ENCODE assay signal across 10 cellular contexts in the genomic region with DNA sequence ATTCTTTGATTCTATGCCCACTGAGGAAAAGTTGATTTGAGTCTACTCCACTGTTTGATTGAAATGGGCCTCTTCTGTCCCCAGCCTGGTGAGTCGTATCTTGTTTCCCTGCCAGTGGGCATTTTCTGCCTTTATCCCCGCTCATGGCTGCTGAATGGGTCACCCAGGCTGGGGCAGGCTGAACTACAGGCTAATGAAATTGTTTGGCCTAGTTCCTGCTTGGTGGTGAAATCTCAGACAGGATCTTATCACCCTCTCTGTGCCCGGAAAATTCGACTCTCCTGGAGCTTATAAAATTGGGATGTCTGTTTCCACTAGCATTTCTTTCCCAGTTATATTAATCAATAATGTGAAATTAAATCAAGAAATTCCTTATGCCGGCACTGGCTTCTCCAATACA.
A peak's percentile ranks its signal among the peaks of the same experiment; 100 is the strongest.
DNase-seq lines count a peak whose midpoint lies in the region; TF ChIP-seq lines count a peak whose summit lies in the region.
"Had no signal": no experiment of that assay in that cellular context is flagged by ENCODE, and none has a peak within 500 bp of the region (broad histone marks: within the 10 kb centered on the region; RNA-seq: fewer than 3 reads in every experiment).

No MANE protein-coding gene starts in this region.

- DNase-seq in AG10803 (ENCODE audit: low read depth) (peak; percentile 56), GM03348 (ENCODE audit: low spot score) (peak; percentile 56), amniotic epithelial cell (ENCODE audit: low read depth) (peak; percentile 29), lung microvascular endothelial cell (ENCODE audit: low read depth in 2 of 2) (peak; percentile 5 to 43), NCI-H69 (lab: John Stamatoyannopoulos, UW) (no peak), NAMALWA (ENCODE audit: low spot score) (no peak), midbrain (lab: John Stamatoyannopoulos, UW) (no peak)
- no peak for DNase-seq in stimulated activated CD4-positive, alpha-beta T cell treated with anti-CD3 and anti-CD28 coated beads, Interleukin-4, amount 100 ng/mL, for 4 hours
- DNase-seq: activated naive CD8-positive, alpha-beta T cell treated with anti-CD3 and anti-CD28 coated beads for 36 hours; activated T-cell treated with anti-CD3 and anti-CD28 coated beads for 4 hours had no signal

- TF ChIP-seq CTCF in AG10803 (conservative IDR thresholded peaks at IDR 0.05; ENCODE audit: low read length), result no peak

- no peak overlapping the region for H3K4me3 ChIP-seq in AG10803 (ENCODE audit: low read length)

Comparison
In these comparisons a context has a peak if more than half of its experiments do, and no peak if none do; other contexts are left out.
1. DNase-seq: peak in AG10803 (single experiment), GM03348 (single experiment), amniotic epithelial cell (single experiment) and lung microvascular endothelial cell (2 of 2); none in stimulated activated CD4-positive, alpha-beta T cell treated with anti-CD3 and anti-CD28 coated beads, Interleukin-4, amount 100 ng/mL, for 4 hours (0 of 2), NCI-H69 (single experiment), NAMALWA (single experiment) and midbrain (single experiment).